In genomic region chr16:71845639-71846431, GRCh38 we compare ENCODE assay signal across 1 cellular context.
A peak's percentile ranks its signal among the peaks of the same experiment; 100 is the strongest.
TF ChIP-seq lines count a peak whose summit lies in the region.

A gene with protein sequence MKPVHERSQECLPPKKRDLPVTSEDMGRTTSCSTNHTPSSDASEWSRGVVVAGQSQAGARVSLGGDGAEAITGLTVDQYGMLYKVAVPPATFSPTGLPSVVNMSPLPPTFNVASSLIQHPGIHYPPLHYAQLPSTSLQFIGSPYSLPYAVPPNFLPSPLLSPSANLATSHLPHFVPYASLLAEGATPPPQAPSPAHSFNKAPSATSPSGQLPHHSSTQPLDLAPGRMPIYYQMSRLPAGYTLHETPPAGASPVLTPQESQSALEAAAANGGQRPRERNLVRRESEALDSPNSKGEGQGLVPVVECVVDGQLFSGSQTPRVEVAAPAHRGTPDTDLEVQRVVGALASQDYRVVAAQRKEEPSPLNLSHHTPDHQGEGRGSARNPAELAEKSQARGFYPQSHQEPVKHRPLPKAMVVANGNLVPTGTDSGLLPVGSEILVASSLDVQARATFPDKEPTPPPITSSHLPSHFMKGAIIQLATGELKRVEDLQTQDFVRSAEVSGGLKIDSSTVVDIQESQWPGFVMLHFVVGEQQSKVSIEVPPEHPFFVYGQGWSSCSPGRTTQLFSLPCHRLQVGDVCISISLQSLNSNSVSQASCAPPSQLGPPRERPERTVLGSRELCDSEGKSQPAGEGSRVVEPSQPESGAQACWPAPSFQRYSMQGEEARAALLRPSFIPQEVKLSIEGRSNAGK (plus strand): TSS chr16:71845976. CDS start chr16:71849741, 3,765 bp downstream.

TF ChIP-seq in HepG2, 621 proteins besides CTCF, POLR2A, EP300 and RAD21 (continued from another document and continues in another):
- TF ChIP-seq, protein P1, sequence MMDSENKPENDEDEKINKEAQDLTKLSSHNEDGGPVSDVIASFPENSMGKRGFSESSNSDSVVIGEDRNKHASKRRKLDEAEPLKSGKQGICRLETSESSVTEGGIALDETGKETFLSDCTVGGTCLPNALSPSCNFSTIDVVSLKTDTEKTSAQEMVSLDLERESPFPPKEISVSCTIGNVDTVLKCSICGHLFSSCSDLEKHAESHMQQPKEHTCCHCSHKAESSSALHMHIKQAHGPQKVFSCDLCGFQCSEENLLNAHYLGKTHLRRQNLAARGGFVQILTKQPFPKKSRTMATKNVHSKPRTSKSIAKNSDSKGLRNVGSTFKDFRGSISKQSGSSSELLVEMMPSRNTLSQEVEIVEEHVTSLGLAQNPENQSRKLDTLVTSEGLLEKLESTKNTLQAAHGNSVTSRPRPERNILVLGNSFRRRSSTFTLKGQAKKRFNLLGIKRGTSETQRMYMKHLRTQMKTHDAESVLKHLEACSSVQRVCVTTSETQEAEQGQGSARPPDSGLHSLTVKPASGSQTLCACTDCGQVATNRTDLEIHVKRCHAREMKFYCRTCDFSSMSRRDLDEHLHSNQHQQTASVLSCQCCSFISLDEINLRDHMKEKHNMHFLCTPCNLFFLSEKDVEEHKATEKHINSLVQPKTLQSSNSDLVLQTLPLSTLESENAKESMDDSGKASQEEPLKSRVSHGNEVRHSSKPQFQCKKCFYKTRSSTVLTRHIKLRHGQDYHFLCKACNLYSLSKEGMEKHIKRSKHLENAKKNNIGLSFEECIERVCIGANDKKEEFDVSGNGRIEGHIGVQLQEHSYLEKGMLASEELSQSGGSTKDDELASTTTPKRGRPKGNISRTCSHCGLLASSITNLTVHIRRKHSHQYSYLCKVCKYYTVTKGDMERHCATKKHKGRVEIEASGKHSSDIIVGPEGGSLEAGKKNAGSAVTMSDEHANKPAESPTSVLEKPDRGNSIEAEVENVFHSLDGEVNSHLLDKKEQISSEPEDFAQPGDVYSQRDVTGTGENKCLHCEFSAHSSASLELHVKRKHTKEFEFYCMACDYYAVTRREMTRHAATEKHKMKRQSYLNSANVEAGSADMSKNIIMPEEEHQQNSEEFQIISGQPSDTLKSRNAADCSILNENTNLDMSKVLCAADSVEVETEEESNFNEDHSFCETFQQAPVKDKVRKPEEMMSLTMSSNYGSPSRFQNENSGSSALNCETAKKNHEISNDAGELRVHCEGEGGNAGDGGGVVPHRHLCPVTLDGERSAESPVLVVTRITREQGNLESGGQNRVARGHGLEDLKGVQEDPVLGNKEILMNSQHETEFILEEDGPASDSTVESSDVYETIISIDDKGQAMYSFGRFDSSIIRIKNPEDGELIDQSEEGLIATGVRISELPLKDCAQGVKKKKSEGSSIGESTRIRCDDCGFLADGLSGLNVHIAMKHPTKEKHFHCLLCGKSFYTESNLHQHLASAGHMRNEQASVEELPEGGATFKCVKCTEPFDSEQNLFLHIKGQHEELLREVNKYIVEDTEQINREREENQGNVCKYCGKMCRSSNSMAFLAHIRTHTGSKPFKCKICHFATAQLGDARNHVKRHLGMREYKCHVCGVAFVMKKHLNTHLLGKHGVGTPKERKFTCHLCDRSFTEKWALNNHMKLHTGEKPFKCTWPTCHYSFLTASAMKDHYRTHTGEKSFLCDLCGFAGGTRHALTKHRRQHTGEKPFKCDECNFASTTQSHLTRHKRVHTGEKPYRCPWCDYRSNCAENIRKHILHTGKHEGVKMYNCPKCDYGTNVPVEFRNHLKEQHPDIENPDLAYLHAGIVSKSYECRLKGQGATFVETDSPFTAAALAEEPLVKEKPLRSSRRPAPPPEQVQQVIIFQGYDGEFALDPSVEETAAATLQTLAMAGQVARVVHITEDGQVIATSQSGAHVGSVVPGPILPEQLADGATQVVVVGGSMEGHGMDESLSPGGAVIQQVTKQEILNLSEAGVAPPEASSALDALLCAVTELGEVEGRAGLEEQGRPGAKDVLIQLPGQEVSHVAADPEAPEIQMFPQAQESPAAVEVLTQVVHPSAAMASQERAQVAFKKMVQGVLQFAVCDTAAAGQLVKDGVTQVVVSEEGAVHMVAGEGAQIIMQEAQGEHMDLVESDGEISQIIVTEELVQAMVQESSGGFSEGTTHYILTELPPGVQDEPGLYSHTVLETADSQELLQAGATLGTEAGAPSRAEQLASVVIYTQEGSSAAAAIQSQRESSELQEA (CRISPR knock-in tag; IDR thresholded peaks at IDR 0.05; ENCODE audit: not compliant biosample characterization): no peak
- TF ChIP-seq HMG20B (CRISPR knock-in tag; conservative IDR thresholded peaks at IDR 0.05) (no peak), MYNN (CRISPR knock-in tag; IDR thresholded peaks at IDR 0.05; ENCODE audit: low read depth) (no peak), FOXP1 (IDR thresholded peaks at IDR 0.05) (no peak), FOXP1 (CRISPR knock-in tag; IDR thresholded peaks at IDR 0.05) (peak; percentile 27; the same call in 1 of the 2 replicates), RARA (CRISPR knock-in tag; IDR thresholded peaks at IDR 0.05) (peak; percentile 84), ZNF580 (CRISPR knock-in tag; IDR thresholded peaks at IDR 0.05; ENCODE audit: borderline replicate concordance, low read depth) (no peak), SMAD1 (CRISPR knock-in tag; IDR thresholded peaks at IDR 0.05; ENCODE audit: borderline replicate concordance, low read depth) (peak; percentile 89; the same call in 1 of the 2 replicates), TOE1 (CRISPR knock-in tag; IDR thresholded peaks at IDR 0.05) (peak; percentile 61; the same call in 1 of the 2 replicates), ZNF441 (CRISPR knock-in tag; IDR thresholded peaks at IDR 0.05; ENCODE audit: borderline replicate concordance) (no peak), WIZ (CRISPR knock-in tag; IDR thresholded peaks at IDR 0.05) (no peak), PRMT3 (CRISPR knock-in tag; IDR thresholded peaks at IDR 0.05; ENCODE audit: borderline replicate concordance, low read depth) (no peak; the same call in 1 of the 2 replicates), ZBTB38 (CRISPR knock-in tag; IDR thresholded peaks at IDR 0.05) (peak; percentile 78), ZNF274 (CRISPR knock-in tag; IDR thresholded peaks at IDR 0.05) (no peak), ZNF260 (CRISPR knock-in tag; IDR thresholded peaks at IDR 0.05; ENCODE audit: borderline replicate concordance, low read depth) (no peak), ZBTB7B (CRISPR knock-in tag; IDR thresholded peaks at IDR 0.05) (peak; percentile 90), ZNF770 (CRISPR knock-in tag; IDR thresholded peaks at IDR 0.05) (no peak; the same call in 1 of the 2 replicates), ZNF430 (CRISPR knock-in tag; IDR thresholded peaks at IDR 0.05) (peak; percentile 10; the same call in 1 of the 2 replicates), ZNF569 (CRISPR knock-in tag; IDR thresholded peaks at IDR 0.05; ENCODE audit: borderline replicate concordance) (no peak), ZNF572 (CRISPR knock-in tag; IDR thresholded peaks at IDR 0.05) (peak; percentile 73; the same call in 1 of the 2 replicates), PRDM15 (CRISPR knock-in tag; IDR thresholded peaks at IDR 0.05) (peak; percentile 66), ARID3A (IDR thresholded peaks at IDR 0.05; ENCODE audit: low read depth, low read length) (no peak; the same call in 1 of the 2 replicates), JUND (CRISPR knock-in tag; IDR thresholded peaks at IDR 0.05) (peak; percentile 30; the same call in 1 of the 2 replicates), SRY (CRISPR knock-in tag; IDR thresholded peaks at IDR 0.05) (peak; percentile 83), ZNF343 (CRISPR knock-in tag; IDR thresholded peaks at IDR 0.05) (no peak)
- TF ChIP-seq, protein P2, sequence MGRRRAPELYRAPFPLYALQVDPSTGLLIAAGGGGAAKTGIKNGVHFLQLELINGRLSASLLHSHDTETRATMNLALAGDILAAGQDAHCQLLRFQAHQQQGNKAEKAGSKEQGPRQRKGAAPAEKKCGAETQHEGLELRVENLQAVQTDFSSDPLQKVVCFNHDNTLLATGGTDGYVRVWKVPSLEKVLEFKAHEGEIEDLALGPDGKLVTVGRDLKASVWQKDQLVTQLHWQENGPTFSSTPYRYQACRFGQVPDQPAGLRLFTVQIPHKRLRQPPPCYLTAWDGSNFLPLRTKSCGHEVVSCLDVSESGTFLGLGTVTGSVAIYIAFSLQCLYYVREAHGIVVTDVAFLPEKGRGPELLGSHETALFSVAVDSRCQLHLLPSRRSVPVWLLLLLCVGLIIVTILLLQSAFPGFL (CRISPR knock-in tag; IDR thresholded peaks at IDR 0.05): 0 out of 2 replicates have a peak, but pooled peaks have one; percentile 37
- TF ChIP-seq, protein P3, sequence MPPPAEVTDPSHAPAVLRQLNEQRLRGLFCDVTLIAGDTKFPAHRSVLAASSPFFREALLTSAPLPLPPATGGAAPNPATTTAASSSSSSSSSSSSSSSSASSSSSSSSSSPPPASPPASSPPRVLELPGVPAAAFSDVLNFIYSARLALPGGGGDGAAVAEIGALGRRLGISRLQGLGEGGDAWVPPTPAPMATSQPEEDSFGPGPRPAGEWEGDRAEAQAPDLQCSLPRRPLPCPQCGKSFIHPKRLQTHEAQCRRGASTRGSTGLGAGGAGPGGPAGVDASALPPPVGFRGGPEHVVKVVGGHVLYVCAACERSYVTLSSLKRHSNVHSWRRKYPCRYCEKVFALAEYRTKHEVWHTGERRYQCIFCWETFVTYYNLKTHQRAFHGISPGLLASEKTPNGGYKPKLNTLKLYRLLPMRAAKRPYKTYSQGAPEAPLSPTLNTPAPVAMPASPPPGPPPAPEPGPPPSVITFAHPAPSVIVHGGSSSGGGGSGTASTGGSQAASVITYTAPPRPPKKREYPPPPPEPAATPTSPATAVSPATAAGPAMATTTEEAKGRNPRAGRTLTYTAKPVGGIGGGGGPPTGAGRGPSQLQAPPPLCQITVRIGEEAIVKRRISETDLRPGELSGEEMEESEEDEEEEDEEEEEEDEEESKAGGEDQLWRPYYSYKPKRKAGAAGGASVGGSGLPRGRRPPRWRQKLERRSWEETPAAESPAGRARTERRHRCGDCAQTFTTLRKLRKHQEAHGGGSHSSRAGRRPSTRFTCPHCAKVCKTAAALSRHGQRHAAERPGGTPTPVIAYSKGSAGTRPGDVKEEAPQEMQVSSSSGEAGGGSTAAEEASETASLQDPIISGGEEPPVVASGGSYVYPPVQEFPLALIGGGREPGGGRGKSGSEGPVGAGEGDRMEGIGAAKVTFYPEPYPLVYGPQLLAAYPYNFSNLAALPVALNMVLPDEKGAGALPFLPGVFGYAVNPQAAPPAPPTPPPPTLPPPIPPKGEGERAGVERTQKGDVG (CRISPR knock-in tag; IDR thresholded peaks at IDR 0.05; ENCODE audit: borderline replicate concordance): no peak; the same call in 1 of the 2 replicates
- TF ChIP-seq, protein P4, sequence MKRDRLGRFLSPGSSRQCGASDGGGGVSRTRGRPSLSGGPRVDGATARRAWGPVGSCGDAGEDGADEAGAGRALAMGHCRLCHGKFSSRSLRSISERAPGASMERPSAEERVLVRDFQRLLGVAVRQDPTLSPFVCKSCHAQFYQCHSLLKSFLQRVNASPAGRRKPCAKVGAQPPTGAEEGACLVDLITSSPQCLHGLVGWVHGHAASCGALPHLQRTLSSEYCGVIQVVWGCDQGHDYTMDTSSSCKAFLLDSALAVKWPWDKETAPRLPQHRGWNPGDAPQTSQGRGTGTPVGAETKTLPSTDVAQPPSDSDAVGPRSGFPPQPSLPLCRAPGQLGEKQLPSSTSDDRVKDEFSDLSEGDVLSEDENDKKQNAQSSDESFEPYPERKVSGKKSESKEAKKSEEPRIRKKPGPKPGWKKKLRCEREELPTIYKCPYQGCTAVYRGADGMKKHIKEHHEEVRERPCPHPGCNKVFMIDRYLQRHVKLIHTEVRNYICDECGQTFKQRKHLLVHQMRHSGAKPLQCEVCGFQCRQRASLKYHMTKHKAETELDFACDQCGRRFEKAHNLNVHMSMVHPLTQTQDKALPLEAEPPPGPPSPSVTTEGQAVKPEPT (CRISPR knock-in tag; IDR thresholded peaks at IDR 0.05; ENCODE audit: low read depth): peak; percentile 80; the same call in 1 of the 2 replicates
